Comparison of ENCODE assay signal across 14 cellular contexts in genomic region chr15:82183121-82184031, GRCh38.
DNase-seq lines count a peak whose midpoint lies in the region; ATAC-seq lines count a peak whose summit lies in the region.
"Had no signal": no experiment of that assay in that cellular context is flagged by ENCODE, and none has a peak within 500 bp of the region (broad histone marks: within the 10 kb centered on the region; RNA-seq: fewer than 3 reads in every experiment).

No MANE protein-coding gene starts in this region.

- H3K36me3 Mint-ChIP-seq in activated T-cell treated with anti-CD3 and anti-CD28 coated beads, Interleukin-2, amount 50 U/mL, for 72 hours (ENCODE audit: insufficient read depth in 2 of 2), result no peaks in the 10 kb centered on the region

- no peak overlapping the region for H3K4me3 Mint-ChIP-seq in activated T-cell treated with anti-CD3 and anti-CD28 coated beads, Interleukin-2, amount 50 U/mL, for 72 hours
- H3K4me3 Mint-ChIP-seq: CD8-positive, alpha-beta T cell; immature natural killer cell; neural crest cell had no signal

- no peak for ATAC-seq in HG02973 (IDR thresholded peaks at IDR 0.05; ENCODE audit: unreplicated experiment)
- no peak for ATAC-seq in activated T-cell treated with anti-CD3 and anti-CD28 coated beads, Interleukin-2, amount 50 U/mL, for 72 hours (replicated peaks in 1 of 2)
- ATAC-seq: CD8-positive, alpha-beta T cell had no signal

- no peaks in the 10 kb centered on the region for H3K4me1 Mint-ChIP-seq in activated T-cell treated with anti-CD3 and anti-CD28 coated beads, Interleukin-2, amount 50 U/mL, for 72 hours (ENCODE audit: low read depth)
- H3K4me1 Mint-ChIP-seq: immature natural killer cell had no signal

- DNase-seq in M059J (ENCODE audit: low read depth) (peak; percentile 71), dedifferentiated amniotic fluid mesenchymal stem cell (ENCODE audit: extremely low spot score) (peak; percentile 77), kidney tubule cell (ENCODE audit: low spot score) (peak; percentile 41), substantia nigra (lab: John Stamatoyannopoulos, UW) (peak in 2 of 49 donors; percentile 21 to 42), NCI-H2227 (lab: John Stamatoyannopoulos, UW; ENCODE audit: unreplicated experiment) (no peak), NCI-H1105 treated with DMSO at 0.1 percent for 48 hours (lab: John Stamatoyannopoulos, UW) (no peak)
- no peak for DNase-seq in activated T-cell treated with anti-CD3 and anti-CD28 coated beads, Interleukin-2, amount 50 U/mL, for 72 hours
- DNase-seq: CD8-positive, alpha-beta T cell; immature natural killer cell; NCI-H510A treated with DMSO at 0.1 percent for 48 hours; stimulated activated CD4-positive, alpha-beta T cell treated with anti-CD3 and anti-CD28 coated beads, Interleukin-1b, Interleukin-23, amount 100 ng/mL, for 48 hours had no signal

- H3K27ac ChIP-seq in substantia nigra (ENCODE audit: low read depth, low read length, poor library complexity, severe bottlenecking), result peak overlapping the region; percentile 29
- H3K27ac ChIP-seq: epithelial cell of prostate had no signal

- H3K9me3 Mint-ChIP-seq in activated T-cell treated with anti-CD3 and anti-CD28 coated beads, Interleukin-2, amount 50 U/mL, for 72 hours, result no peaks in the 10 kb centered on the region
- H3K9me3 Mint-ChIP-seq: CD8-positive, alpha-beta T cell; immature natural killer cell; neural crest cell had no signal

- no peaks in the 10 kb centered on the region for H3K27me3 Mint-ChIP-seq in activated T-cell treated with anti-CD3 and anti-CD28 coated beads, Interleukin-2, amount 50 U/mL, for 72 hours (ENCODE audit: low read depth)

- H3K27ac Mint-ChIP-seq in activated T-cell treated with anti-CD3 and anti-CD28 coated beads, Interleukin-2, amount 50 U/mL, for 72 hours, result no peak overlapping the region
- H3K27ac Mint-ChIP-seq: CD8-positive, alpha-beta T cell; immature natural killer cell had no signal

Comparison
In these comparisons a context has a peak if more than half of its experiments do, and no peak if none do; other contexts are left out.
1. DNase-seq: peak in M059J (single experiment), dedifferentiated amniotic fluid mesenchymal stem cell (single experiment) and kidney tubule cell (single experiment); none in NCI-H2227 (single experiment), NCI-H1105 treated with DMSO at 0.1 percent for 48 hours (single experiment) and activated T-cell treated with anti-CD3 and anti-CD28 coated beads, Interleukin-2, amount 50 U/mL, for 72 hours (0 of 2).